In the genomic region with DNA sequence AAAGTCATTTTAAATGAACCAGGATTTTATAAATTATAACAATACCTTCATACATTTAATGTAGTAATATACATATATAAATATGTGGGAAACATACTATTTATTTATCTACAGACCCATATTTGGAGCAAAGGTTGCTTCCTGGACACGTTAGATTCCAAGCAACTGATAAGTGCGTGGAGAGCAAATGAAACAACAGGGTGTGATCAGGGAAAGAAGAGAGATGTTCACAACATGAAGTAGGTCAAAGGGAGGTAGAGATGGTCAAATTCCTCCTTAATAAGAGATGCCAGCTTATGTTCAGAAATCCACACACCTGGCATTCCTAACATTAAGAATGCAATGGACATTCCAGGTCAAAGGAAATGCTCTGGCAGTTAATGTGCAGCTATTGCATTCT, we compare ENCODE assay signal across 24 cellular contexts. TPM values are rescaled to one million over a fixed set of nuclear protein-coding genes. Genes with fewer than 3 reads are reported as not detected.
"Had no signal": no experiment of that assay in that cellular context is flagged by ENCODE, and none has a peak within 500 bp of the region (broad histone marks: within the 10 kb centered on the region; RNA-seq: fewer than 3 reads in every experiment).

No MANE protein-coding gene starts in this region.

- H3K27ac Mint-ChIP-seq: IgD-negative memory B cell had no signal

- H3K27me3 Mint-ChIP-seq: IgD-negative memory B cell had no signal

- H3K4me3 ChIP-seq: SJSA1, SK-N-MC had no signal

- H3K4me1 Mint-ChIP-seq: IgD-negative memory B cell had no signal

- H3K36me3 ChIP-seq: SJSA1 had no signal

- H3K4me1 ChIP-seq: SJSA1 had no signal

- H3K27ac ChIP-seq: SJSA1, SK-N-MC had no signal

- H3K9me3 ChIP-seq: SJSA1 had no signal

- H3K4me3 Mint-ChIP-seq: IgD-negative memory B cell had no signal

- H3K27me3 ChIP-seq: SJSA1 had no signal

- DNase-seq: KBM-7, MV-4-11, NCI-H1048, NCI-H1105, NCI-H1417, NCI-H1436 treated with DMSO at 0.1 percent for 48 hours, NCI-H1694, NCI-H187 treated with DMSO at 0.1 percent for 48 hours, NCI-H2029 treated with DMSO at 0.1 percent for 48 hours, NCI-H2171 treated with DMSO at 0.1 percent for 48 hours, NCI-H345, NCI-H446 treated with DMSO at 0.1 percent for 48 hours, NCI-H524, NCI-H69, NCI-H774, Right ventricle myocardium superior, RPMI8226, SIG-M5 had no signal

- FAIRE-seq: HTR-8/SVneo, RCC 7860 had no signal

RNA-seq across cellular contexts. Expression of a gene that starts 53.1 kb away (rescaled TPM):
- total RNA-seq: LHCN-M2 had no signal
